Comparison of ENCODE assay signal across 1 cellular context in genomic region chr19:58569943-58570670, GRCh38.
TF ChIP-seq lines count a peak whose summit lies in the region.

No MANE protein-coding gene starts in this region.

TF ChIP-seq in GM12878, 131 proteins besides CTCF, POLR2A, EP300 and RAD21:
- TF ChIP-seq NFXL1 (IDR thresholded peaks at IDR 0.05; ENCODE audit: borderline replicate concordance) (no peak), CUX1 (IDR thresholded peaks at IDR 0.05; ENCODE audit: insufficient replicate concordance, low read depth, low read length) (no peak), ZNF217 (IDR thresholded peaks at IDR 0.05) (no peak), YY1 (IDR thresholded peaks at IDR 0.05; ENCODE audit: low read depth, low read length) (no peak), IKZF1 (conservative IDR thresholded peaks at IDR 0.05) (no peak)
